In the genomic region with DNA sequence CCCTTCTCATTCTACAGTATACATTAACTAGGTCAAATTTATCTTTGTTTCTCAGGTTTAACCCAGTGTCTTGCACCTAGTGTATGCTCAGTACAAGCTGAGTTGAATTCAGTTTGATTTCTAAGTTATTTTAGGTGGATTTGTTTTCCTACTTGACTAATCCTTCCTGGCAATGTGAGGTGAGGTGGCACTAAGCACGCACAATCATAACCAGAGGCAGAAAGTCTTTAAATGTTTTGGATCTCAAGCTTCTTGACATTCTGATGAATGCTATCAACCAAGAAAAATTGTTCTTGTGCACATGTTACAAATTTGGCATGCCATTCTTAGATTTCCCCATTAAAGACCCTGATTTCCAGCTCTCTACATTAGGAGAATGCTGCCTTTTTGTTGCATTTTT, we compare ENCODE assay signal across 11 cellular contexts. TPM values are rescaled to one million over a fixed set of nuclear protein-coding genes. Genes with fewer than 3 reads are reported as not detected.
DNase-seq lines count a peak whose midpoint lies in the region; ATAC-seq and TF ChIP-seq lines count a peak whose summit lies in the region.
"Had no signal": no experiment of that assay in that cellular context is flagged by ENCODE, and none has a peak within 500 bp of the region (broad histone marks: within the 10 kb centered on the region; RNA-seq: fewer than 3 reads in every experiment).

No MANE protein-coding gene starts in this region.

- POLR2A ChIA-PET in SK-N-SH (lab: Yijun Ruan, JAX) = no interaction called here
- POLR2A ChIA-PET in PC-3 (lab: Charles Lee; ENCODE audit: unreplicated experiment) = interaction anchor here (0.6 to 0.7 kb wide), 2 partner anchors 19 to 153 kb away, joined by 3 read pairs; no protein-coding TSS in a partner anchor

- ATAC-seq in SK-N-SH treated with all-trans-retinoic acid at 6 μM for 48 hours = no peak
- peak; percentile 39 for ATAC-seq in PC-3
- no peak for ATAC-seq in GM21423 (IDR thresholded peaks at IDR 0.05; ENCODE audit: unreplicated experiment)

- peaks cover 74% of the 10 kb centered on the region for H3K4me1 Mint-ChIP-seq in endothelial cell (ENCODE audit: unreplicated experiment)

- TF ChIP-seq CTCF in SK-N-SH (IDR thresholded peaks at IDR 0.05) (no peak), PC-3 (conservative IDR thresholded peaks at IDR 0.05; ENCODE audit: low read depth, low read length) (no peak), endothelial cell (IDR thresholded peaks at IDR 0.05; ENCODE audit: unreplicated experiment) (no peak)

- H3F3A ChIP-seq in SK-N-SH (replicated peaks; ENCODE audit: insufficient read depth) (peaks cover 17% of the 10 kb centered on the region), PC-3 (ENCODE audit: low read length, unreplicated experiment) (peaks cover 4% of the 10 kb centered on the region)

- H3K27me3 Mint-ChIP-seq in endothelial cell (ENCODE audit: unreplicated experiment) = peaks cover 15% of the 10 kb centered on the region
- H3K27me3 Mint-ChIP-seq: activated CD4-positive, alpha-beta T cell treated with anti-CD3 and anti-CD28 coated beads, Interleukin-2, amount 10 ng/mL, durations not matched to agents 7 days and 5 days had no signal

- intact Hi-C loops in PC-3 (cut with micrococcal nuclease) = loop anchor here (1.0 to 5.0 kb wide), 3 partner anchors 19 to 268 kb away; no protein-coding TSS in a partner anchor

- H3K36me3 ChIP-seq in SK-N-SH (replicated peaks in 1 of 2; ENCODE audit: control insufficient read depth in 1 of 2, insufficient read depth in 2 of 2, low read length in 1 of 2) (no peaks in the 10 kb centered on the region), PC-3 (ENCODE audit: low read depth, low read length) (no peaks in the 10 kb centered on the region; the same call in 1 of the 2 replicates)

- TF ChIP-seq EP300 in SK-N-SH (IDR thresholded peaks at IDR 0.05; ENCODE audit: borderline replicate concordance in 1 of 2, low read depth in 1 of 2, low read length in 1 of 2) = no peak

- no peaks in the 10 kb centered on the region for H3K9me3 Mint-ChIP-seq in endothelial cell (ENCODE audit: unreplicated experiment)
- H3K9me3 Mint-ChIP-seq: activated CD4-positive, alpha-beta T cell treated with anti-CD3 and anti-CD28 coated beads, Interleukin-2, amount 10 ng/mL, durations not matched to agents 7 days and 5 days had no signal

- peaks cover 83% of the 10 kb centered on the region for H3K79me2 ChIP-seq in SK-N-SH (ENCODE audit: insufficient read depth)
- H3K79me2 ChIP-seq in PC-3 (ENCODE audit: low read length) = peaks cover 88% of the 10 kb centered on the region

- H3K27me3 ChIP-seq in SK-N-SH (ENCODE audit: insufficient read depth) (no peaks in the 10 kb centered on the region), PC-3 (ENCODE audit: low read length) (no peaks in the 10 kb centered on the region)

- peak overlapping the region; percentile 12; the same call in 1 of the 2 replicates for H3K4me2 ChIP-seq in SK-N-SH
- H3K4me2 ChIP-seq in PC-3 (ENCODE audit: low read length) = peak overlapping the region; percentile 92

- no peak overlapping the region for H2AFZ ChIP-seq in SK-N-SH (ENCODE audit: low read depth)
- H2AFZ ChIP-seq in PC-3 (ENCODE audit: low read length) = no peak overlapping the region

- CTCF ChIA-PET in SK-N-SH (lab: Yijun Ruan, JAX) = no interaction called here
- CTCF ChIA-PET in PC-3 (lab: Charles Lee) = interaction anchor here (0.6 to 1.2 kb wide), 2 partner anchors 19 to 85 kb away, joined by 3 to 6 read pairs; no protein-coding TSS in a partner anchor

- H4K20me1 ChIP-seq in SK-N-SH (ENCODE audit: insufficient read depth) (peaks cover 38% of the 10 kb centered on the region; the same call in 1 of the 2 replicates), PC-3 (ENCODE audit: low read length) (peaks cover 71% of the 10 kb centered on the region)

- BruUV-seq in PC-3 (replicated peaks; lab: Mats Ljungman, UMichigan) = no TSS peak

- peaks cover 13% of the 10 kb centered on the region for H3K36me3 Mint-ChIP-seq in endothelial cell (ENCODE audit: low read depth, unreplicated experiment)

- H3K27ac ChIP-seq in SK-N-SH (ENCODE audit: low read depth in 2 of 2, low read length in 1 of 2) (no peak overlapping the region), PC-3 (ENCODE audit: low read length) (peak overlapping the region; percentile 64)

- H3K27ac Mint-ChIP-seq in endothelial cell (ENCODE audit: unreplicated experiment) = peak overlapping the region; percentile 49
- H3K27ac Mint-ChIP-seq: activated CD4-positive, alpha-beta T cell treated with anti-CD3 and anti-CD28 coated beads, Interleukin-2, amount 10 ng/mL, durations not matched to agents 7 days and 5 days had no signal

- H3K9me2 ChIP-seq in SK-N-SH (no peaks in the 10 kb centered on the region), PC-3 (replicated peaks; ENCODE audit: low read length) (no peaks in the 10 kb centered on the region)

- DNase-seq in SK-N-SH (no peak), PC-3 (peak; percentile 74), endothelial cell (ENCODE audit: low spot score) (no peak), pulmonary artery endothelial cell (ENCODE audit: low read depth, low spot score) (peak; percentile 26), HT-29 (ENCODE audit: low spot score) (no peak)
- no peak for DNase-seq in stimulated activated CD4-positive, alpha-beta T cell treated with anti-CD3 and anti-CD28 coated beads, Interleukin-1b, Interleukin-23, amount 100 ng/mL, for 48 hours
- DNase-seq: activated CD4-positive, alpha-beta T cell treated with anti-CD3 and anti-CD28 coated beads, Interleukin-2, amount 10 ng/mL, durations not matched to agents 7 days and 5 days; MM.1S; NCI-H510A treated with DMSO at 0.1 percent for 48 hours had no signal

- peak overlapping the region; percentile 81 for H3K4me3 Mint-ChIP-seq in endothelial cell (ENCODE audit: unreplicated experiment)
- H3K4me3 Mint-ChIP-seq: activated CD4-positive, alpha-beta T cell treated with anti-CD3 and anti-CD28 coated beads, Interleukin-2, amount 10 ng/mL, durations not matched to agents 7 days and 5 days had no signal

- H3K9ac ChIP-seq in SK-N-SH = no peak overlapping the region
- H3K9ac ChIP-seq in PC-3 (ENCODE audit: low read length) = peak overlapping the region; percentile 21

- 78% methylated on average over 1 of the region's 1 CpG for WGBS in SK-N-SH (ENCODE audit: low lambda C conversion rate)

- H3K4me3 ChIP-seq in SK-N-SH (ENCODE audit: low read depth in 2 of 2, low read length in 1 of 2) = no peak overlapping the region
- peak overlapping the region; percentile 95 for H3K4me3 ChIP-seq in PC-3 (ENCODE audit: low read length)

- H3K4me1 ChIP-seq in SK-N-SH (ENCODE audit: control insufficient read depth in 1 of 2, insufficient read depth in 2 of 2, low read depth in 1 of 2, low read length in 1 of 2) (peaks cover 18 to 22% of the 10 kb centered on the region in 2 experiments; a peak in 3 of 4 replicates), PC-3 (ENCODE audit: insufficient read depth, low read length) (peaks cover 44% of the 10 kb centered on the region)

- H3K9me3 ChIP-seq in SK-N-SH (no peaks in the 10 kb centered on the region), PC-3 (ENCODE audit: low read length) (no peaks in the 10 kb centered on the region)

- TF ChIP-seq RAD21 in SK-N-SH (IDR thresholded peaks at IDR 0.05; ENCODE audit: low read length) = no peak

TF ChIP-seq in SK-N-SH, 30 proteins besides CTCF, POLR2A, EP300 and RAD21 (continues in another document):
- TF ChIP-seq, protein P1, sequence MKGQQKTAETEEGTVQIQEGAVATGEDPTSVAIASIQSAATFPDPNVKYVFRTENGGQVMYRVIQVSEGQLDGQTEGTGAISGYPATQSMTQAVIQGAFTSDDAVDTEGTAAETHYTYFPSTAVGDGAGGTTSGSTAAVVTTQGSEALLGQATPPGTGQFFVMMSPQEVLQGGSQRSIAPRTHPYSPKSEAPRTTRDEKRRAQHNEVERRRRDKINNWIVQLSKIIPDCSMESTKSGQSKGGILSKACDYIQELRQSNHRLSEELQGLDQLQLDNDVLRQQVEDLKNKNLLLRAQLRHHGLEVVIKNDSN (IDR thresholded peaks at IDR 0.05; ENCODE audit: borderline replicate concordance, low read depth) = no peak
- no peak for TF ChIP-seq EZH2phosphoT487 (IDR thresholded peaks at IDR 0.05; ENCODE audit: borderline replicate concordance, low read depth)
- no peak for TF ChIP-seq TAF1 (IDR thresholded peaks at IDR 0.05; ENCODE audit: borderline replicate concordance, low read depth, low read length)
- no peak for TF ChIP-seq RCOR1 (IDR thresholded peaks at IDR 0.05; ENCODE audit: low read length)
- no peak for TF ChIP-seq FOXJ3 (CRISPR knock-in tag; IDR thresholded peaks at IDR 0.05)
- no peak for TF ChIP-seq YY1 (IDR thresholded peaks at IDR 0.05; ENCODE audit: low read depth)
- no peak for TF ChIP-seq CHD2 (IDR thresholded peaks at IDR 0.05; ENCODE audit: low read length, partially characterized antibody)

TF ChIP-seq in SK-N-SH treated with all-trans-retinoic acid at 6 μM for 48 hours, 23 proteins besides CTCF, POLR2A, EP300 and RAD21:
- TF ChIP-seq ZC3H10 (CRISPR knock-in tag; IDR thresholded peaks at IDR 0.05) (no peak), ARNTL (CRISPR knock-in tag; IDR thresholded peaks at IDR 0.05; ENCODE audit: borderline replicate concordance, low read depth) (no peak)

RNA-seq across cellular contexts. Expression of a gene that starts 3.2 kb away (rescaled TPM):
- polyA plus RNA-seq in SK-N-SH (2012; rRNA removed) = 60.4 and 71.9 TPM in 2 replicates
- 94.5 and 115 TPM in 2 replicates for polyA plus RNA-seq in SK-N-SH (2012; cell fraction: cytosol; rRNA removed)
- 43.2 and 51.1 TPM in 2 replicates for polyA plus RNA-seq in SK-N-SH (2012; cell fraction: nucleus; rRNA removed)
- total RNA-seq in PC-3 (2014; rRNA removed) (86.1 and 94.1 TPM in 2 replicates), endothelial cell (ENCODE audit: unreplicated experiment) (141 TPM), pulmonary artery endothelial cell (89.0 and 99.1 TPM in 2 replicates)
- total RNA-seq in HT-29 (2014; rRNA removed; shearing (Covaris generic)) = 110 and 115 TPM in 2 replicates

RNA-seq across cellular contexts. Expression of a gene that starts 3.6 kb away (rescaled TPM):
- 15.8 and 22.4 TPM in 2 replicates for polyA plus RNA-seq in SK-N-SH (2012; rRNA removed)
- polyA plus RNA-seq in SK-N-SH (2012; cell fraction: cytosol; rRNA removed) = 21.3 and 22.1 TPM in 2 replicates
- polyA plus RNA-seq in SK-N-SH (2012; cell fraction: nucleus; rRNA removed) = 11.9 and 25.6 TPM in 2 replicates
- 7.7 and 8.5 TPM in 2 replicates for total RNA-seq in PC-3 (2014; rRNA removed)
- 20.5 TPM for total RNA-seq in endothelial cell (ENCODE audit: unreplicated experiment)
- total RNA-seq in pulmonary artery endothelial cell = 9.9 and 15.8 TPM in 2 replicates
- total RNA-seq in HT-29 (2014; rRNA removed; shearing (Covaris generic)) = 8.8 and 10.2 TPM in 2 replicates

Comparison
In these comparisons a context has a peak if more than half of its experiments do, and no peak if none do; other contexts are left out.
1. DNase-seq: peak in PC-3 (single experiment) and pulmonary artery endothelial cell (single experiment); none in SK-N-SH (single experiment), endothelial cell (single experiment), stimulated activated CD4-positive, alpha-beta T cell treated with anti-CD3 and anti-CD28 coated beads, Interleukin-1b, Interleukin-23, amount 100 ng/mL, for 48 hours (single experiment) and HT-29 (single experiment).